ENCODE assay signal across 10 cellular contexts in the genomic region with DNA sequence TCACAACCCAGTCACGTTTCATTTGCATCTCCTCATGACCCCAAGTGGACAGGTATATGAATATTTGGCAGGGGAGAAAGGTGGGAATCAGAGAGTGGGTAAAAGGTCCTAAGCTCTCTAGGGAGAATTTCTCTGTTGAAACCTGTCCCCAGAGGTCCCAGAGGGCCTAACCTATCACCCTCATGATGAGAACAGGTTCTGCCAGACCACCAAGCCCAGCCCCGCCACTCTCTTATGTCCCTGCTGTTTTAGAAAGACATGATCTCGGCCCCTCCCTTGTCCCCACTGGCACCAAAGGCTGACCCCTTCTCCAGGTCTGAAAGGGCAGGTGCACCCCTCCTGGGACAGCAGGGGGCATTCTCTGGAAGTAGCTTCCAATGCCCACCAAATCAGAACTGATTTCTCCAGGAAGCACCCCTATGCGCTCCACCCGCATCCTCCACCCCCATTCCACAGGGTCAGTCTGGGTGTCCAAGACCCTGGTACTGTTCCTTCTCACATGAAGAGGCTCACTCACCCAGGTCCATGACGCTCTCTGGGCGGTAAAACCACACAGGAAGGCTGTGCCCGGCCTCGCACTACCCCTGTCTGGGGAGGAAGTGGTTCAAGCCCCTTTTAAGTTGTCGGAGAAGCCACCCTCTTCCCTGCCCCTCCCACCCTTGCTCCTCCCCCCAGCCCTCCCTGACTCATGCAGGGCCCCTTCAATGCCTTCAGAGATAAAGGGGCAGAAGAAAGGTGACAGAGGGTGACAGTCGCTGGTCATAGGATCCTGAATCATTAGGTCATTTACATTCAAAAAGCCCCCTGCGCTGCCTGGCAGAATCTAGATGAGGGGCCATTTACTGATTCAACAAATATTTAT. TPM values are rescaled to one million over a fixed set of nuclear protein-coding genes. Genes with fewer than 3 reads are reported as not detected.
DNase-seq lines count a peak whose midpoint lies in the region; ATAC-seq, FAIRE-seq and TF ChIP-seq lines count a peak whose summit lies in the region.
"Had no signal": no experiment of that assay in that cellular context is flagged by ENCODE, and none has a peak within 500 bp of the region (broad histone marks: within the 10 kb centered on the region; RNA-seq: fewer than 3 reads in every experiment).

Gene CCR7 (minus strand): TSS at position 590 of the 862 bp plus-strand sequence. CDS start 63 bp downstream, at position 527.

- intact Hi-C loops in activated T-helper 2 cell treated with anti-CD3 and anti-CD28 coated beads, Interferon-gamma antibody, Interleukin-2, Interleukin-4, amounts not matched to agents 10 μg/mL and 5 μg/mL and 100 μg/mL, durations not matched to agents 14 hours and 24 hours and 36 hours (cut with micrococcal nuclease), result no loop called here

- H3K27me3 Mint-ChIP-seq in activated T-helper 2 cell treated with anti-CD3 and anti-CD28 coated beads, Interferon-gamma antibody, Interleukin-2, Interleukin-4, amounts not matched to agents 10 μg/mL and 5 μg/mL and 100 μg/mL, durations not matched to agents 14 hours and 24 hours and 36 hours (ENCODE audit: low read depth), result no peaks in the 10 kb centered on the region

- H4K20me1 ChIP-seq in DND-41 (ENCODE audit: insufficient read depth, low read length), result no peaks in the 10 kb centered on the region

- H3K27me3 ChIP-seq in DND-41 (ENCODE audit: insufficient read depth, low read length, poor library complexity), result no peaks in the 10 kb centered on the region

- peaks cover 33% of the 10 kb centered on the region for H3K4me1 Mint-ChIP-seq in activated T-helper 2 cell treated with anti-CD3 and anti-CD28 coated beads, Interferon-gamma antibody, Interleukin-2, Interleukin-4, amounts not matched to agents 10 μg/mL and 5 μg/mL and 100 μg/mL, durations not matched to agents 14 hours and 24 hours and 36 hours (ENCODE audit: low read depth)

- H3K79me2 ChIP-seq in DND-41 (ENCODE audit: insufficient read depth, low read length), result no peaks in the 10 kb centered on the region

- H3K27ac Mint-ChIP-seq in activated T-helper 2 cell treated with anti-CD3 and anti-CD28 coated beads, Interferon-gamma antibody, Interleukin-2, Interleukin-4, amounts not matched to agents 10 μg/mL and 5 μg/mL and 100 μg/mL, durations not matched to agents 14 hours and 24 hours and 36 hours, result peak within 1 kb of the TSS; percentile 99

- H3K9me3 ChIP-seq in DND-41 (ENCODE audit: insufficient read depth, low read length, severe bottlenecking), result peaks cover 5% of the 10 kb centered on the region

- no peak for FAIRE-seq in urothelium cell line (lab: Jason Lieb, UNC)
- FAIRE-seq: astrocyte had no signal

- peak within 1 kb of the TSS in 1 of 2 experiments; percentile 45; a peak in 2 of 4 replicates for H3K4me3 ChIP-seq in DND-41 (ENCODE audit: low read depth in 1 of 2, low read length in 2 of 2)

- H3K4me3 Mint-ChIP-seq in activated T-helper 2 cell treated with anti-CD3 and anti-CD28 coated beads, Interferon-gamma antibody, Interleukin-2, Interleukin-4, amounts not matched to agents 10 μg/mL and 5 μg/mL and 100 μg/mL, durations not matched to agents 14 hours and 24 hours and 36 hours (ENCODE audit: low read depth), result peak within 1 kb of the TSS; percentile 95

- ATAC-seq in DND-41 (ENCODE audit: insufficient read depth, low read depth), result peak; percentile 89
- ATAC-seq: left colon had no signal

- H3K4me2 ChIP-seq in DND-41 (ENCODE audit: insufficient read depth, low read length), result peak within 1 kb of the TSS; percentile 57

- H3K9me3 Mint-ChIP-seq in activated T-helper 2 cell treated with anti-CD3 and anti-CD28 coated beads, Interferon-gamma antibody, Interleukin-2, Interleukin-4, amounts not matched to agents 10 μg/mL and 5 μg/mL and 100 μg/mL, durations not matched to agents 14 hours and 24 hours and 36 hours, result peaks cover 6% of the 10 kb centered on the region

- TF ChIP-seq CTCF in DND-41 (IDR thresholded peaks at IDR 0.05; ENCODE audit: borderline replicate concordance, extremely low read depth, low read length, poor library complexity, severe bottlenecking), result peak; percentile 29

- peaks cover 59% of the 10 kb centered on the region for H3K4me1 ChIP-seq in DND-41 (ENCODE audit: insufficient read depth, low read length)

- peak within 1 kb of the TSS; percentile 67 for H3K27ac ChIP-seq in DND-41 (ENCODE audit: low read length)

- 0 out of 2 replicates have a peak within 1 kb of the TSS, but pooled peaks have one; percentile 15 for H2AFZ ChIP-seq in DND-41 (ENCODE audit: low read depth, low read length)

- H3K36me3 ChIP-seq in DND-41 (ENCODE audit: insufficient read depth, low read length), result no peaks in the 10 kb centered on the region

- DNase-seq in DND-41 (peak; percentile 91), SW480 (ENCODE audit: low spot score) (peak; percentile 56), AG08395 (ENCODE audit: low spot score) (no peak), kidney tubule cell (ENCODE audit: low spot score) (no peak), HK-2 (ENCODE audit: unreplicated experiment) (no peak), urothelium cell line (ENCODE audit: low spot score) (no peak)
- DNase-seq in activated T-helper 2 cell treated with anti-CD3 and anti-CD28 coated beads, Interferon-gamma antibody, Interleukin-2, Interleukin-4, amounts not matched to agents 10 μg/mL and 5 μg/mL and 100 μg/mL, durations not matched to agents 14 hours and 24 hours and 36 hours (ENCODE audit: low spot score), result peak; percentile 66
- DNase-seq in stimulated activated CD4-positive, alpha-beta T cell treated with anti-CD3 and anti-CD28 coated beads, Interleukin-12 subunit alpha, Interleukin-12 subunit beta, amount 100 ng/mL, for 4 hours, result peak; percentile 73

- H3K9ac ChIP-seq in DND-41 (ENCODE audit: low read depth, low read length), result peak within 1 kb of the TSS; percentile 35

- H3K36me3 Mint-ChIP-seq in activated T-helper 2 cell treated with anti-CD3 and anti-CD28 coated beads, Interferon-gamma antibody, Interleukin-2, Interleukin-4, amounts not matched to agents 10 μg/mL and 5 μg/mL and 100 μg/mL, durations not matched to agents 14 hours and 24 hours and 36 hours (ENCODE audit: low read depth), result peaks cover 60% of the 10 kb centered on the region

RNA-seq across cellular contexts. Expression of gene CCR7, which starts in this region (rescaled TPM):
- total RNA-seq in activated T-helper 2 cell treated with anti-CD3 and anti-CD28 coated beads, Interferon-gamma antibody, Interleukin-2, Interleukin-4, amounts not matched to agents 10 μg/mL and 5 μg/mL and 100 μg/mL, durations not matched to agents 14 hours and 24 hours and 36 hours, result 367 and 374 TPM in 2 replicates
- total RNA-seq: astrocyte had no signal

Comparison
In these comparisons a context has a peak if more than half of its experiments do, and no peak if none do; other contexts are left out.
1. DNase-seq: peak in DND-41 (single experiment), SW480 (single experiment), activated T-helper 2 cell treated with anti-CD3 and anti-CD28 coated beads, Interferon-gamma antibody, Interleukin-2, Interleukin-4, amounts not matched to agents 10 μg/mL and 5 μg/mL and 100 μg/mL, durations not matched to agents 14 hours and 24 hours and 36 hours (single experiment) and stimulated activated CD4-positive, alpha-beta T cell treated with anti-CD3 and anti-CD28 coated beads, Interleukin-12 subunit alpha, Interleukin-12 subunit beta, amount 100 ng/mL, for 4 hours (single experiment); none in AG08395 (single experiment), kidney tubule cell (single experiment), HK-2 (single experiment) and urothelium cell line (single experiment).